8 cellular contexts compared by ENCODE assay signal in genomic region chr3:42652611-42653302, GRCh38. TPM values are rescaled to one million over a fixed set of nuclear protein-coding genes. Genes with fewer than 3 reads are reported as not detected.
DNase-seq lines count a peak whose midpoint lies in the region; ATAC-seq and TF ChIP-seq lines count a peak whose summit lies in the region.

No MANE protein-coding gene starts in this region.

- DNase-seq in T-helper 2 cell treated with Interferon-gamma antibody and Interleukin-4, amounts not matched to agents 5 μg/mL and 100 μg/mL, for 36 hours (ENCODE audit: low spot score) = no peak
- DNase-seq in T-helper 2 cell (no peak), NOMO-1 (lab: John Stamatoyannopoulos, UW; ENCODE audit: unreplicated experiment in 2 of 2) (peak; percentile 60 to 77), breast epithelium (ENCODE audit: low spot score in 2 of 2) (peak; percentile 50 to 54), kidney epithelial cell (ENCODE audit: low read depth) (peak; percentile 66)
- DNase-seq in stimulated activated effector memory CD8-positive, alpha-beta T cell treated with anti-CD3 and anti-CD28 coated beads, Interleukin-12 subunit alpha, Interleukin-12 subunit beta, amount 100 ng/mL, for 72 hours (ENCODE audit: low spot score in 2 of 2) = peak; percentile 3 to 48

- H3K4me3 ChIP-seq in breast epithelium = peak overlapping the region; percentile 75 to 97 (median 86)
- H3K4me3 ChIP-seq in kidney epithelial cell (ENCODE audit: low read depth, low read length) = peak overlapping the region; percentile 79

- H3K4me1 Mint-ChIP-seq in T-helper 2 cell treated with Interferon-gamma antibody and Interleukin-4, amounts not matched to agents 5 μg/mL and 100 μg/mL, for 36 hours (ENCODE audit: low read depth) = peaks cover 13% of the 10 kb centered on the region
- H3K4me1 Mint-ChIP-seq in stimulated activated effector memory CD8-positive, alpha-beta T cell treated with anti-CD3 and anti-CD28 coated beads, Interleukin-12 subunit alpha, Interleukin-12 subunit beta, amount 100 ng/mL, for 72 hours = peaks cover 36% of the 10 kb centered on the region

- peaks cover 10 to 18% of the 10 kb centered on the region in 2 donors for H3K4me1 ChIP-seq in breast epithelium

- intact Hi-C loops in breast epithelium (cut with DNase I; ENCODE audit: low total_unique reads) = no loop called here

- TF ChIP-seq POLR2A in breast epithelium (IDR thresholded peaks at IDR 0.05) = peak; percentile 67

- H3K9me3 ChIP-seq in breast epithelium = no peaks in the 10 kb centered on the region

- H3K27me3 ChIP-seq in breast epithelium (no peaks in the 10 kb centered on the region), kidney epithelial cell (ENCODE audit: control insufficient read depth, insufficient read depth, low read length) (no peaks in the 10 kb centered on the region)

- H3K27ac Mint-ChIP-seq in T-helper 2 cell treated with Interferon-gamma antibody and Interleukin-4, amounts not matched to agents 5 μg/mL and 100 μg/mL, for 36 hours = no peak overlapping the region
- H3K27ac Mint-ChIP-seq in stimulated activated effector memory CD8-positive, alpha-beta T cell treated with anti-CD3 and anti-CD28 coated beads, Interleukin-12 subunit alpha, Interleukin-12 subunit beta, amount 100 ng/mL, for 72 hours = peak overlapping the region; percentile 80

- H3K27me3 Mint-ChIP-seq in T-helper 2 cell treated with Interferon-gamma antibody and Interleukin-4, amounts not matched to agents 5 μg/mL and 100 μg/mL, for 36 hours (ENCODE audit: low read depth) = peaks cover 22% of the 10 kb centered on the region

- H3K9me3 Mint-ChIP-seq in T-helper 2 cell treated with Interferon-gamma antibody and Interleukin-4, amounts not matched to agents 5 μg/mL and 100 μg/mL, for 36 hours = no peaks in the 10 kb centered on the region
- H3K9me3 Mint-ChIP-seq in stimulated activated effector memory CD8-positive, alpha-beta T cell treated with anti-CD3 and anti-CD28 coated beads, Interleukin-12 subunit alpha, Interleukin-12 subunit beta, amount 100 ng/mL, for 72 hours = no peaks in the 10 kb centered on the region

- peak overlapping the region; percentile 89 to 98 for H3K27ac ChIP-seq in breast epithelium

- ATAC-seq in HG02610 (IDR thresholded peaks at IDR 0.05; ENCODE audit: unreplicated experiment) (peak; percentile 57), GM18520 (IDR thresholded peaks at IDR 0.05; ENCODE audit: unreplicated experiment) (no peak)
- peak; percentile 35 for ATAC-seq in stimulated activated effector memory CD8-positive, alpha-beta T cell treated with anti-CD3 and anti-CD28 coated beads, Interleukin-12 subunit alpha, Interleukin-12 subunit beta, amount 100 ng/mL, for 72 hours

- TF ChIP-seq CTCF in breast epithelium (IDR thresholded peaks at IDR 0.05) (no peak), kidney epithelial cell (IDR thresholded peaks at IDR 0.05; ENCODE audit: insufficient read depth, low read length, poor library complexity, severe bottlenecking) (no peak)

- peaks cover 8% of the 10 kb centered on the region for H3K36me3 Mint-ChIP-seq in T-helper 2 cell treated with Interferon-gamma antibody and Interleukin-4, amounts not matched to agents 5 μg/mL and 100 μg/mL, for 36 hours (ENCODE audit: low read depth)
- peaks cover 13% of the 10 kb centered on the region for H3K36me3 Mint-ChIP-seq in stimulated activated effector memory CD8-positive, alpha-beta T cell treated with anti-CD3 and anti-CD28 coated beads, Interleukin-12 subunit alpha, Interleukin-12 subunit beta, amount 100 ng/mL, for 72 hours

- H3K36me3 ChIP-seq in breast epithelium = no peaks in the 10 kb centered on the region
- no peaks in the 10 kb centered on the region for H3K36me3 ChIP-seq in kidney epithelial cell (ENCODE audit: control insufficient read depth, insufficient read depth, low read length)

- peak overlapping the region; percentile 62 for H3K4me3 Mint-ChIP-seq in T-helper 2 cell treated with Interferon-gamma antibody and Interleukin-4, amounts not matched to agents 5 μg/mL and 100 μg/mL, for 36 hours
- H3K4me3 Mint-ChIP-seq in stimulated activated effector memory CD8-positive, alpha-beta T cell treated with anti-CD3 and anti-CD28 coated beads, Interleukin-12 subunit alpha, Interleukin-12 subunit beta, amount 100 ng/mL, for 72 hours = peak overlapping the region; percentile 73

RNA-seq across cellular contexts. Expression of gene ZBTB47, which starts 0.7 kb away (rescaled TPM):
- total RNA-seq in breast epithelium = 10 to 100 TPM; 18.0 to 61.8 (median 45.2) TPM
- total RNA-seq in kidney epithelial cell = 8.8 and 11.1 TPM in 2 replicates

RNA-seq across cellular contexts. Expression of gene KLHL40, which starts 32.6 kb away (rescaled TPM):
- total RNA-seq in breast epithelium (not detected), kidney epithelial cell (not detected in 2 replicates)

RNA-seq across cellular contexts. Expression of gene HHATL, which starts 49.8 kb away (rescaled TPM):
- total RNA-seq in breast epithelium (1 to 10 TPM in 1 of 3 donors, under 1 TPM in 1, not detected in 1; 0.32 to 1.6 TPM), kidney epithelial cell (not detected in 2 replicates)

RNA-seq across cellular contexts. Expression of gene NKTR, which starts 52.3 kb away (rescaled TPM):
- total RNA-seq in breast epithelium = 100 to 1,000 TPM; 132 to 214 (median 175) TPM
- 29.8 and 34.9 TPM in 2 replicates for total RNA-seq in kidney epithelial cell

Comparison
In these comparisons a context has a peak if more than half of its experiments do, and no peak if none do; other contexts are left out.
1. DNase-seq: peak in NOMO-1 (2 of 2), breast epithelium (2 of 2), kidney epithelial cell (single experiment) and stimulated activated effector memory CD8-positive, alpha-beta T cell treated with anti-CD3 and anti-CD28 coated beads, Interleukin-12 subunit alpha, Interleukin-12 subunit beta, amount 100 ng/mL, for 72 hours (2 of 2); none in T-helper 2 cell treated with Interferon-gamma antibody and Interleukin-4, amounts not matched to agents 5 μg/mL and 100 μg/mL, for 36 hours (single experiment) and T-helper 2 cell (0 of 5).